ENCODE assay signal across 8 cellular contexts in the genomic region with DNA sequence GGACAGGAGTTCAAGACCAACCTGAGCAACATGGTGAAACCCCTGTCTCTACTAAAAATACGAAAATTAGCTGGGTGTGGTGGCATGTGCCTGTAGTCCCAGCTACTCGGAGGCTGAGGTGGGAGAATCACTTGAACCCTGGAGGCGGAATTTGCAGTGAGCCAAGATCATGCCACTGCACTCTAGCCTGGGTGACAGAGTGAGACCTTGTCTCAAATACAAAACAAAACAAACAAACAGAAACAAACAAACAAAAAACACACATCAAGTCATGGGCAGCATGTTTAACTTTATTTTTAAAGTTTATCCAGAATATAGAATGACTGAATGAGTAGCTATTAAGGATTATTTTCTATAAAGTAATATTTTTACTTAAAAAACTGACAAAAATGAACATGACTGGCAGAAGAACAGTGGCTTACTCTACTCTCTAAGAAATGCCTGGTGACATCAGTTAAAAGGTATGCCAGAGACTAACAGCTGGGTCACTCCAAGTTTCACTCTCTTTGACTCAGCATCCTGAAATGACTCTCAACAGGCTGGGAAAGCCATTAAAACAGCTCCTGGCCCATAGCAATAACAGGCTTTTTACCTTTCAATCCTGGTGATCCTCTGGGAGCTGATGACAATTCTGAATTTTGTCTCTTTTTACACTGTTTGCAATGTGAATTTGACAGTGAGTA.
DNase-seq lines count a peak whose midpoint lies in the region; ATAC-seq, FAIRE-seq and TF ChIP-seq lines count a peak whose summit lies in the region.

No MANE protein-coding gene starts in this region.

- TF ChIP-seq CTCF in mammary epithelial cell (conservative IDR thresholded peaks at IDR 0.05 in 1 of 2, IDR thresholded peaks at IDR 0.05 in 1 of 2; ENCODE audit: extremely low read depth in 1 of 2, insufficient read depth in 1 of 2, low read depth in 1 of 2, low read length in 2 of 2) (no peak), mucosa of descending colon (IDR thresholded peaks at IDR 0.05) (no peak)

- no peaks in the 10 kb centered on the region for H3K79me2 ChIP-seq in mammary epithelial cell (ENCODE audit: insufficient read depth, low read length)

- no peaks in the 10 kb centered on the region for H3K27me3 ChIP-seq in H7 (ENCODE audit: control insufficient read depth, insufficient read depth, low read length)
- no peaks in the 10 kb centered on the region for H3K27me3 ChIP-seq in mammary epithelial cell (ENCODE audit: insufficient read depth, low read length)

- peak overlapping the region; percentile 30 for H3K4me2 ChIP-seq in mammary epithelial cell (ENCODE audit: insufficient read depth, low read depth, low read length)

- H2AFZ ChIP-seq in mammary epithelial cell (ENCODE audit: low read depth, low read length), result peak overlapping the region; percentile 38

- CTCF ChIA-PET in mammary epithelial cell (lab: Charles Lee; ENCODE audit: low non-redundant PET), result interaction anchor here (0.6 kb wide), 1 partner anchor 341 kb away, joined by 4 read pairs; no protein-coding TSS in a partner anchor

- DNase-seq in GM18507 (ENCODE audit: extremely low spot score, insufficient read length, low read depth) (peak; percentile 26), H7 (peak; percentile 24), LHCN-M2 (ENCODE audit: low read depth) (peak; percentile 96), mammary epithelial cell (peak; percentile 93), mucosa of descending colon (no peak), AML-193 (lab: John Stamatoyannopoulos, UW) (no peak), globus pallidus (ENCODE audit: low spot score) (no peak), DMS153 treated with DMSO at 0.1 percent for 48 hours (lab: John Stamatoyannopoulos, UW; ENCODE audit: unreplicated experiment) (no peak)

- TSS peak; percentile 37 for BruUV-seq in mammary epithelial cell (replicated peaks; lab: Mats Ljungman, UMichigan)

- intact Hi-C loops in mammary epithelial cell (cut with micrococcal nuclease) (loop anchor here (2.0 kb wide), 1 partner anchor 172 kb away; no protein-coding TSS in a partner anchor), mucosa of descending colon (cut with DNase I, micrococcal nuclease) (no loop called here)

- no peaks in the 10 kb centered on the region for H4K20me1 ChIP-seq in mammary epithelial cell (ENCODE audit: insufficient read depth, low read length)

- H3K4me1 ChIP-seq in mammary epithelial cell (ENCODE audit: insufficient read depth, low read length) (peaks cover 15% of the 10 kb centered on the region), mucosa of descending colon (ENCODE audit: low read depth) (no peaks in the 10 kb centered on the region)

- peak overlapping the region; percentile 37 for H3K9ac ChIP-seq in mammary epithelial cell (ENCODE audit: insufficient read depth, low read length)

- H3K9me3 ChIP-seq in mammary epithelial cell (replicated peaks; ENCODE audit: insufficient read depth, low read length) (no peaks in the 10 kb centered on the region), mucosa of descending colon (no peaks in the 10 kb centered on the region)

- no peak overlapping the region for H3K4me3 ChIP-seq in H7 (ENCODE audit: insufficient read depth, low read depth, low read length)
- no peak overlapping the region for H3K4me3 ChIP-seq in mammary epithelial cell (replicated peaks in 1 of 3; ENCODE audit: insufficient read depth in 1 of 3, low read depth in 2 of 3, low read length in 3 of 3)
- H3K4me3 ChIP-seq in mucosa of descending colon, result no peak overlapping the region

- H3K27ac ChIP-seq in mammary epithelial cell (ENCODE audit: insufficient read depth, low read depth, low read length), result peak overlapping the region; percentile 80

- 77% methylated on average over 3 of the region's 3 CpGs for WGBS in mammary epithelial cell (ENCODE audit: low coverage, missing lambda C conversion rate)

- ATAC-seq in mucosa of descending colon, result peak; percentile 34

- no peaks in the 10 kb centered on the region for H3K36me3 ChIP-seq in H7 (replicated peaks; ENCODE audit: control insufficient read depth, insufficient read depth, low read length)
- H3K36me3 ChIP-seq in mammary epithelial cell (ENCODE audit: insufficient read depth, low read length), result no peaks in the 10 kb centered on the region
- no peaks in the 10 kb centered on the region for H3K36me3 ChIP-seq in mucosa of descending colon (ENCODE audit: low read depth)

- dilution Hi-C loops in mammary epithelial cell (cut with HindIII; ENCODE audit: low sequenced_read_pairs), result no loop called here

- in situ Hi-C loops in mammary epithelial cell (cut with MboI; ENCODE audit: low sequenced_read_pairs in 2 of 2), result no loop called here

- FAIRE-seq in GM18507 (lab: Jason Lieb, UNC), result peak; percentile 68

Comparison
In these comparisons a context has a peak if more than half of its experiments do, and no peak if none do; other contexts are left out.
1. DNase-seq: peak in GM18507 (single experiment), H7 (single experiment), LHCN-M2 (single experiment) and mammary epithelial cell (single experiment); none in mucosa of descending colon (0 of 3), AML-193 (0 of 2), globus pallidus (single experiment) and DMS153 treated with DMSO at 0.1 percent for 48 hours (single experiment).